Comparison of ENCODE assay signal across 17 cellular contexts in the genomic region with DNA sequence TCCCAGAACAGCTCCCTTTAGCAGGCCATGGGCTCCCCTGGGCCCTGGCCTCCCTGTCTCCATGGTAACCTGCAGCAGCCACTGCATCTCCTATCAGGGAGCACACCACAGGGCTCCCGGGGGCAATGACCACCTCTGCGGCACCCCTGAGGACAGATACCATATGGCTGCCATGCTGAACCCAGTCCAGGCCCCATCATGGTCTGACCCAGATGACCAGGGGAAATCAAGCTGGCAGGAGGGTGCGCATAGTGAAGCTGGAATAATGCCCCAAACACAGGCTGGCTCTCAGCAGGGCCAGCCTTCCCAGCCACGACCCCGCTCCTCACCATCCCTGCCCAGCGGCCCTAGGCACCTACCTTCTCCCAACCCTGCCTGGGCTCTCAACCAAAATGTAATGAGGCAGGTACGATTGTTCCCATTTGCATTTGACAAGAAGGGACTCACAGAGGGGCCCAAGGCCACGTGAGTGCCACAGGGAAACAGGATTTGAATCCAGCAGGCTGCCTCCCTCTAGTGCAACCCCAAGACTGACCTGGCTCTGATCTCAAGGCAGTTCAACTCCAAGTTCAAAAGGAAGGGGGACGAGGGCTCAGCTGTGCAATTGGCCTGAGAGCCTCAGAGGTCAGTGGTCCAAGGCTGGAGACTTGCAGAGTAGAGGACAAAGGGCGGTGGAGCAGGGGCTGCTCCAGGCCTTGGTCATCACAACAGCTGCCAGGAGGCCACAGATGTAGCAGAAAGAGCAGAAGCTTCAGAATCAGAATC. TPM values are rescaled to one million over a fixed set of nuclear protein-coding genes. Genes with fewer than 3 reads are reported as not detected.
A peak's percentile ranks its signal among the peaks of the same experiment; 100 is the strongest.
DNase-seq lines count a peak whose midpoint lies in the region; ATAC-seq and TF ChIP-seq lines count a peak whose summit lies in the region.
"Had no signal": no experiment of that assay in that cellular context is flagged by ENCODE, and none has a peak within 500 bp of the region (broad histone marks: within the 10 kb centered on the region; RNA-seq: fewer than 3 reads in every experiment).

No MANE protein-coding gene starts in this region.

- H3K4me1 Mint-ChIP-seq in GM23338 (peaks cover 52% of the 10 kb centered on the region), neural crest cell (peaks cover 25% of the 10 kb centered on the region)

- TF ChIP-seq CTCF in GM23338 (conservative IDR thresholded peaks at IDR 0.05; ENCODE audit: low read depth in 2 of 2): no peak
- no peak for TF ChIP-seq CTCF in neural crest cell (conservative IDR thresholded peaks at IDR 0.05)

- H3K27me3 ChIP-seq in BLaER1 (peaks cover 61% of the 10 kb centered on the region), GM23338 (ENCODE audit: insufficient read depth) (peaks cover 22% of the 10 kb centered on the region)

- H3K36me3 Mint-ChIP-seq in GM23338 (ENCODE audit: low read depth) (no peaks in the 10 kb centered on the region), neural crest cell (ENCODE audit: low read depth) (no peaks in the 10 kb centered on the region)
- H3K36me3 Mint-ChIP-seq: CD4-positive, CD25-positive, alpha-beta regulatory T cell had no signal

- H3K9ac ChIP-seq in BLaER1: no peak overlapping the region

- H3K9me3 Mint-ChIP-seq in GM23338 (no peaks in the 10 kb centered on the region; the same call in 2 of the 3 replicates), neural crest cell (no peaks in the 10 kb centered on the region)

- H3K27ac Mint-ChIP-seq in GM23338 (no peak overlapping the region), neural crest cell (ENCODE audit: unreplicated experiment) (no peak overlapping the region)

- DNase-seq in GM23338 (ENCODE audit: low spot score): no peak
- DNase-seq in cerebellar cortex (ENCODE audit: low spot score): peak; percentile 72
- no peak for DNase-seq in neural crest cell (ENCODE audit: low read depth, low spot score)
- no peak for DNase-seq in LoVo (ENCODE audit: low spot score)
- no peak for DNase-seq in central memory CD4-positive, alpha-beta T cell
- DNase-seq: CD4-positive, CD25-positive, alpha-beta regulatory T cell; DND-41; GF-D8; NCI-H1436; NCI-H2081; NCI-H748 treated with DMSO at 0.1 percent for 48 hours had no signal

- H3K4me3 Mint-ChIP-seq in GM23338 (peak overlapping the region; percentile 24; the same call in 1 of the 3 replicates), neural crest cell (peak overlapping the region; percentile 64)

- peaks cover 16% of the 10 kb centered on the region; the same call in 1 of the 2 replicates for H3F3A ChIP-seq in GM23338 (replicated peaks; ENCODE audit: low read depth)

- no peaks in the 10 kb centered on the region for H3K79me2 ChIP-seq in GM23338 (replicated peaks; ENCODE audit: insufficient read depth)

- H3K4me1 ChIP-seq in BLaER1: peaks cover 15% of the 10 kb centered on the region
- peaks cover 21% of the 10 kb centered on the region; the same call in 1 of the 2 replicates for H3K4me1 ChIP-seq in GM23338 (ENCODE audit: insufficient read depth)

- no peaks in the 10 kb centered on the region for H3K9me2 ChIP-seq in GM23338 (ENCODE audit: insufficient read depth)

- ATAC-seq in GM23338 (no peak), GM19324 (IDR thresholded peaks at IDR 0.05; ENCODE audit: low FRiP score, unreplicated experiment) (no peak), esophagus mucosa (no peak)
- ATAC-seq: Panc1, Right ventricle myocardium inferior had no signal

- H3K27ac ChIP-seq in BLaER1: no peak overlapping the region
- H3K27ac ChIP-seq in GM23338 (ENCODE audit: low read depth): no peak overlapping the region

- H3K4me2 ChIP-seq in BLaER1 (peak overlapping the region; percentile 12; the same call in 1 of the 2 replicates), GM23338 (peak overlapping the region; percentile 68)

- H3K36me3 ChIP-seq in BLaER1 (no peaks in the 10 kb centered on the region), GM23338 (ENCODE audit: insufficient read depth) (no peaks in the 10 kb centered on the region)

- peaks cover 38% of the 10 kb centered on the region for H3K27me3 Mint-ChIP-seq in GM23338 (ENCODE audit: insufficient read depth, low read depth, poor library complexity)
- peaks cover 64% of the 10 kb centered on the region for H3K27me3 Mint-ChIP-seq in neural crest cell (ENCODE audit: low read depth)

- H4K20me1 ChIP-seq in BLaER1 (peaks cover 27% of the 10 kb centered on the region; the same call in 1 of the 2 replicates), GM23338 (replicated peaks; ENCODE audit: insufficient read depth) (0 out of 2 replicates have a peak, but pooled peaks cover 3% of the 10 kb centered on the region)

- H3K4me3 ChIP-seq in BLaER1: no peak overlapping the region
- H3K4me3 ChIP-seq in GM23338: no peak overlapping the region

- H3K9me3 ChIP-seq in BLaER1: no peaks in the 10 kb centered on the region

- H2AFZ ChIP-seq in GM23338: no peak overlapping the region

TF ChIP-seq in GM23338, 12 proteins besides CTCF, POLR2A, EP300 and RAD21:
- no peak for TF ChIP-seq STAT1 (IDR thresholded peaks at IDR 0.05; ENCODE audit: unreplicated experiment)
- no peak for TF ChIP-seq ZNF114 (CRISPR knock-in tag; IDR thresholded peaks at IDR 0.05)

RNA-seq across cellular contexts. Expression of a gene that starts 2.4 kb away (rescaled TPM):
- total RNA-seq in GM23338 (2014; rRNA removed; shearing (Covaris generic)): 4.0 and 5.5 TPM in 2 replicates
- polyA plus RNA-seq in GM23338 (2016; fragmentation: Nextera tagmentation; extraction: Ambion mirVana): 3.7 and 6.3 TPM in 2 replicates
- total RNA-seq in neural crest cell (8.7 and 12.9 TPM in 2 replicates), esophagus mucosa (6.0 TPM)

RNA-seq across cellular contexts. Expression of a gene that starts 13.8 kb away (rescaled TPM):
- 157 and 184 TPM in 2 replicates for total RNA-seq in GM23338 (2014; rRNA removed; shearing (Covaris generic))
- 202 and 215 TPM in 2 replicates for polyA plus RNA-seq in GM23338 (2016; fragmentation: Nextera tagmentation; extraction: Ambion mirVana)
- total RNA-seq in neural crest cell: 114 and 122 TPM in 2 replicates
- total RNA-seq in esophagus mucosa: 126 TPM

RNA-seq across cellular contexts. Expression of a gene that starts 34.3 kb away (rescaled TPM):
- total RNA-seq in GM23338 (2014; rRNA removed; shearing (Covaris generic)): 193 and 216 TPM in 2 replicates
- polyA plus RNA-seq in GM23338 (2016; fragmentation: Nextera tagmentation; extraction: Ambion mirVana): 101 and 122 TPM in 2 replicates
- 59.7 and 70.0 TPM in 2 replicates for total RNA-seq in neural crest cell
- 767 TPM for total RNA-seq in esophagus mucosa

RNA-seq across cellular contexts. Expression of a gene that starts 42.9 kb away (rescaled TPM):
- not detected in 2 replicates for total RNA-seq in GM23338 (2014; rRNA removed; shearing (Covaris generic))
- not detected in 2 replicates for polyA plus RNA-seq in GM23338 (2016; fragmentation: Nextera tagmentation; extraction: Ambion mirVana)
- total RNA-seq in neural crest cell: not detected in 2 replicates
- not detected for total RNA-seq in esophagus mucosa
- total RNA-seq: A673; CD4-positive, CD25-positive, alpha-beta regulatory T cell had no signal
- polyA plus RNA-seq: CD4-positive, CD25-positive, alpha-beta regulatory T cell had no signal

RNA-seq across cellular contexts. Expression of a gene that starts 52.9 kb away (rescaled TPM):
- total RNA-seq in GM23338 (2014; rRNA removed; shearing (Covaris generic)): 26.6 and 35.4 TPM in 2 replicates
- polyA plus RNA-seq in GM23338 (2016; fragmentation: Nextera tagmentation; extraction: Ambion mirVana): 3.9 and 4.1 TPM in 2 replicates
- total RNA-seq in neural crest cell (50.6 and 51.9 TPM in 2 replicates), esophagus mucosa (1.1 TPM)
